22 cellular contexts compared by ENCODE assay signal in the genomic region with DNA sequence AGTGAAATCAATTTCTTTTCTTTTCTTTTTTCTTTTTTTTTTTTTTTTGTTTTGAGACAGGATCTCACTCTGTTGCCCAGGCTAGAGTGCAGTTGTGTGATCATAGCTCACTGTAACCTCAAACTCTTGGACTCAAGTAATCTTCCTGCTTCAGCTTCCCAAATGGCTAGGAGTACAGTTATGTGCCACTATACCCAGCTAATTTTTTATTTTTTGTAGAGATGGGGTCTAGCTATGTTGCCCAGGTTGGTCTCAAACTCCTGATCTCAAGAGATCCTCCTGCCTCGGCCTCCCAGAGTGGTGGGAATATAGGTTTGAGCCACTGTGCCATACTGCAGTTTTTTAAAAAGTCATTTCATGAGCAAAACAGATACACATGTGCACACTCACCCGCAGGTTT.
"Had no signal": no experiment of that assay in that cellular context is flagged by ENCODE, and none has a peak within 500 bp of the region (broad histone marks: within the 10 kb centered on the region; RNA-seq: fewer than 3 reads in every experiment).

No MANE protein-coding gene starts in this region.

- H3K27ac Mint-ChIP-seq: dendritic cell treated with granulocyte-macrophage colony-stimulating factor and Interleukin-4, amounts not matched to agents 40 ng/mL and 50 ng/mL, for 4 days; effector memory CD8-positive, alpha-beta T cell; endodermal cell had no signal

- H3K27me3 Mint-ChIP-seq: effector memory CD8-positive, alpha-beta T cell had no signal

- H3K27me3 ChIP-seq: colonic mucosa, esophagus muscularis mucosa, foreskin keratinocyte, gastroesophageal sphincter, heart right ventricle, left lung had no signal

- H3K9me3 Mint-ChIP-seq: dendritic cell treated with granulocyte-macrophage colony-stimulating factor and Interleukin-4, amounts not matched to agents 40 ng/mL and 50 ng/mL, for 4 days; effector memory CD8-positive, alpha-beta T cell; endodermal cell had no signal

- H3K27ac ChIP-seq: colonic mucosa, epithelial cell of prostate, esophagus muscularis mucosa, foreskin keratinocyte, gastroesophageal sphincter, heart right ventricle, left lung, lower lobe of right lung had no signal

- H3K4me3 ChIP-seq: colonic mucosa, esophagus muscularis mucosa, gastroesophageal sphincter, heart right ventricle, left lung, lower lobe of right lung had no signal

- H3K4me3 Mint-ChIP-seq: dendritic cell treated with granulocyte-macrophage colony-stimulating factor and Interleukin-4, amounts not matched to agents 40 ng/mL and 50 ng/mL, for 4 days; effector memory CD8-positive, alpha-beta T cell; endodermal cell had no signal

- DNase-seq: colonic mucosa; cortex of kidney; effector CD8-positive, alpha-beta T cell; effector memory CD8-positive, alpha-beta T cell; endodermal cell; foreskin keratinocyte; heart right ventricle; hippocampal formation; left cardiac atrium; left lung; left ventricle myocardium superior; lower lobe of right lung; mesenchymal stem cell; midbrain had no signal

- H3K9me3 ChIP-seq: colonic mucosa, esophagus muscularis mucosa, gastroesophageal sphincter, heart right ventricle, left lung, lower lobe of right lung had no signal

- H3K4me1 ChIP-seq: colonic mucosa, esophagus muscularis mucosa, lower lobe of right lung had no signal

- H3K36me3 ChIP-seq: colonic mucosa, esophagus muscularis mucosa, gastroesophageal sphincter, heart right ventricle, left lung, lower lobe of right lung had no signal

- FAIRE-seq: endometrium, frontal cortex, islet of Langerhans, keratinocyte had no signal

- ATAC-seq: effector memory CD8-positive, alpha-beta T cell; foreskin keratinocyte; gastroesophageal sphincter; heart right ventricle; left cardiac atrium; left lung; left ventricle myocardium superior; lower lobe of right lung had no signal
